In genomic region chr11:104967493-104968364, GRCh38 we compare ENCODE assay signal across 8 cellular contexts. TPM values are rescaled to one million over a fixed set of nuclear protein-coding genes. Genes with fewer than 3 reads are reported as not detected.
A peak's percentile ranks its signal among the peaks of the same experiment; 100 is the strongest.
DNase-seq lines count a peak whose midpoint lies in the region; ATAC-seq lines count a peak whose summit lies in the region.

No MANE protein-coding gene starts in this region.

- H3K9me3 Mint-ChIP-seq in CD4-positive, CD25-positive, alpha-beta regulatory T cell, result peaks cover 0 to 7% (median 3%) of the 10 kb centered on the region in 7 donors
- peaks cover 4% of the 10 kb centered on the region for H3K9me3 Mint-ChIP-seq in natural killer cell treated with Interleukin-12 subunit alpha and Interleukin-12 subunit beta and Interleukin-15 and Interleukin-18, amount 100 ng/mL, for 72 hours

- H3K27me3 ChIP-seq in CD4-positive, CD25-positive, alpha-beta regulatory T cell (ENCODE audit: control insufficient read depth, insufficient read depth, low read length), result no peaks in the 10 kb centered on the region

- peak overlapping the region; percentile 100 for H3K4me3 ChIP-seq in CD4-positive, CD25-positive, alpha-beta regulatory T cell (ENCODE audit: low read depth, low read length)

- no peaks in the 10 kb centered on the region for H3K27me3 Mint-ChIP-seq in CD4-positive, CD25-positive, alpha-beta regulatory T cell
- no peaks in the 10 kb centered on the region for H3K27me3 Mint-ChIP-seq in natural killer cell treated with Interleukin-12 subunit alpha and Interleukin-12 subunit beta and Interleukin-15 and Interleukin-18, amount 100 ng/mL, for 72 hours

- H3K4me3 Mint-ChIP-seq in CD4-positive, CD25-positive, alpha-beta regulatory T cell, result peak overlapping the region; percentile 95 to 98 (median 96)
- H3K4me3 Mint-ChIP-seq in natural killer cell treated with Interleukin-12 subunit alpha and Interleukin-12 subunit beta and Interleukin-15 and Interleukin-18, amount 100 ng/mL, for 72 hours, result peak overlapping the region; percentile 99

- H3K27ac Mint-ChIP-seq in CD4-positive, CD25-positive, alpha-beta regulatory T cell, result peak overlapping the region; percentile 97 to 98 (median 97)
- H3K27ac Mint-ChIP-seq in natural killer cell treated with Interleukin-12 subunit alpha and Interleukin-12 subunit beta and Interleukin-15 and Interleukin-18, amount 100 ng/mL, for 72 hours, result peak overlapping the region; percentile 95 to 100

- peak overlapping the region; percentile 76 for H3K27ac ChIP-seq in CD4-positive, CD25-positive, alpha-beta regulatory T cell (ENCODE audit: insufficient read depth, low read length, poor library complexity, severe bottlenecking)

- H3K4me1 ChIP-seq in CD4-positive, CD25-positive, alpha-beta regulatory T cell (ENCODE audit: control insufficient read depth, insufficient read depth, low read length, poor library complexity, severe bottlenecking), result peaks cover 39% of the 10 kb centered on the region

- peak in 1 of 3 donors; percentile 48 for DNase-seq in CD4-positive, CD25-positive, alpha-beta regulatory T cell
- DNase-seq in M059J (ENCODE audit: low read depth) (peak; percentile 51), dermis blood vessel endothelial cell (peak; percentile 52), foreskin melanocyte (no peak), iPS-NIHi7 (ENCODE audit: extremely low spot score) (no peak)
- DNase-seq in natural killer cell treated with Interleukin-12 subunit alpha and Interleukin-12 subunit beta and Interleukin-15 and Interleukin-18, amount 100 ng/mL, for 72 hours (ENCODE audit: low spot score), result no peak
- DNase-seq in activated CD8-positive, alpha-beta memory T cell treated with anti-CD3 and anti-CD28 coated beads, Interleukin-2, amount 50 U/mL, for 4 hours, result no peak

- peak; percentile 31 to 45 for ATAC-seq in CD4-positive, CD25-positive, alpha-beta regulatory T cell (ENCODE audit: low read depth in 2 of 2)
- peak; percentile 4 for ATAC-seq in GM19463 (IDR thresholded peaks at IDR 0.05; ENCODE audit: unreplicated experiment)
- ATAC-seq in natural killer cell treated with Interleukin-12 subunit alpha and Interleukin-12 subunit beta and Interleukin-15 and Interleukin-18, amount 100 ng/mL, for 72 hours, result peak; percentile 21 to 51

- peaks cover 0 to 6% of the 10 kb centered on the region in 2 experiments for H3K9me3 ChIP-seq in CD4-positive, CD25-positive, alpha-beta regulatory T cell (ENCODE audit: control insufficient read depth in 2 of 2, low read length in 2 of 2)

- H3K36me3 Mint-ChIP-seq in CD4-positive, CD25-positive, alpha-beta regulatory T cell, result peaks cover 21% of the 10 kb centered on the region
- H3K36me3 Mint-ChIP-seq in natural killer cell treated with Interleukin-12 subunit alpha and Interleukin-12 subunit beta and Interleukin-15 and Interleukin-18, amount 100 ng/mL, for 72 hours, result peaks cover 49% of the 10 kb centered on the region

- H3K36me3 ChIP-seq in CD4-positive, CD25-positive, alpha-beta regulatory T cell (ENCODE audit: control insufficient read depth, insufficient read depth, low read length), result peaks cover 17% of the 10 kb centered on the region

- peaks cover 25 to 46% (median 39%) of the 10 kb centered on the region in 4 donors for H3K4me1 Mint-ChIP-seq in CD4-positive, CD25-positive, alpha-beta regulatory T cell
- peaks cover 58 to 63% of the 10 kb centered on the region in 2 donors for H3K4me1 Mint-ChIP-seq in natural killer cell treated with Interleukin-12 subunit alpha and Interleukin-12 subunit beta and Interleukin-15 and Interleukin-18, amount 100 ng/mL, for 72 hours (ENCODE audit: low read depth in 2 of 2)

RNA-seq across cellular contexts. Expression of gene CASP4, which starts 0.6 kb away (rescaled TPM):
- 116 TPM for total RNA-seq in CD4-positive, CD25-positive, alpha-beta regulatory T cell
- 100 to 1,000 TPM; 108 to 137 (median 124) TPM for polyA plus RNA-seq in CD4-positive, CD25-positive, alpha-beta regulatory T cell
- total RNA-seq in M059J (2014; rRNA removed; shearing (Covaris generic)), result 149 and 209 TPM in 2 replicates
- 238 and 434 TPM in 2 replicates for total RNA-seq in dermis blood vessel endothelial cell
- 100 to 1,000 TPM; 118 to 211 TPM for total RNA-seq in natural killer cell treated with Interleukin-12 subunit alpha and Interleukin-12 subunit beta and Interleukin-15 and Interleukin-18, amount 100 ng/mL, for 72 hours

RNA-seq across cellular contexts. Expression of gene CASP5, which starts 55.2 kb away (rescaled TPM):
- not detected for total RNA-seq in CD4-positive, CD25-positive, alpha-beta regulatory T cell
- polyA plus RNA-seq in CD4-positive, CD25-positive, alpha-beta regulatory T cell, result under 1 TPM in 1 of 4 donors, not detected in 3; 0.24 TPM
- not detected in 2 replicates for total RNA-seq in M059J (2014; rRNA removed; shearing (Covaris generic))
- total RNA-seq in dermis blood vessel endothelial cell, result not detected in 2 replicates
- total RNA-seq in natural killer cell treated with Interleukin-12 subunit alpha and Interleukin-12 subunit beta and Interleukin-15 and Interleukin-18, amount 100 ng/mL, for 72 hours, result under 1 TPM in 1 of 2 donors, not detected in 1; 0.33 TPM

Comparison
In these comparisons a context has a peak if more than half of its experiments do, and no peak if none do; other contexts are left out.
1. DNase-seq: peak in M059J (single experiment) and dermis blood vessel endothelial cell (single experiment); none in natural killer cell treated with Interleukin-12 subunit alpha and Interleukin-12 subunit beta and Interleukin-15 and Interleukin-18, amount 100 ng/mL, for 72 hours (single experiment), foreskin melanocyte (single experiment), activated CD8-positive, alpha-beta memory T cell treated with anti-CD3 and anti-CD28 coated beads, Interleukin-2, amount 50 U/mL, for 4 hours (single experiment) and iPS-NIHi7 (single experiment).
2. Peak in every context shown above with its lines, with median percentiles within 50 percentile points of each other: ATAC-seq.